7 cellular contexts compared by ENCODE assay signal in genomic region chr4:168480991-168481588, GRCh38. TPM values are rescaled to one million over a fixed set of nuclear protein-coding genes. Genes with fewer than 3 reads are reported as not detected.
DNase-seq lines count a peak whose midpoint lies in the region; ATAC-seq and TF ChIP-seq lines count a peak whose summit lies in the region.

No MANE protein-coding gene starts in this region.

- peaks cover 60% of the 10 kb centered on the region for H3K4me1 Mint-ChIP-seq in activated CD4-positive, alpha-beta T cell treated with anti-CD3 and anti-CD28 coated beads, Interleukin-2, amount 10 ng/mL, durations not matched to agents 24 days and 14 days
- H3K4me1 Mint-ChIP-seq in endodermal cell = peaks cover 12% of the 10 kb centered on the region

- H3K4me3 Mint-ChIP-seq in activated CD4-positive, alpha-beta T cell treated with anti-CD3 and anti-CD28 coated beads, Interleukin-2, amount 10 ng/mL, durations not matched to agents 24 days and 14 days = peak overlapping the region; percentile 98
- peak overlapping the region; percentile 74 for H3K4me3 Mint-ChIP-seq in endodermal cell

- H3K4me1 ChIP-seq in endodermal cell (ENCODE audit: control insufficient read depth, insufficient read depth, low read length) (peaks cover 5% of the 10 kb centered on the region), mucosa of stomach (ENCODE audit: control insufficient read depth, insufficient read depth, low read length) (peaks cover 12% of the 10 kb centered on the region), tibial artery (peaks cover 0 to 9% (median 2%) of the 10 kb centered on the region in 4 donors)

- 89 to 91% methylated on average over 5 to 7 of the region's 7 CpGs for WGBS in endodermal cell (ENCODE audit: insufficient coverage in 1 of 2, insufficient read length in 1 of 2), 2 experiments

- intact Hi-C loops in activated CD4-positive, alpha-beta T cell treated with anti-CD3 and anti-CD28 coated beads, Interleukin-2, amount 10 ng/mL, durations not matched to agents 24 days and 14 days (cut with micrococcal nuclease) = loop anchor here (1.0 to 10.0 kb wide), 5 partner anchors 29 to 1132 kb away; partner anchors contain the start of genes DDX60 and NEK1
- intact Hi-C loops in tibial artery (cut with DNase I; ENCODE audit: low total_unique reads) = loop anchor here (10.0 kb wide), 1 partner anchor 166 kb away; the partner anchor contains the start of gene DDX60

- peaks cover 10% of the 10 kb centered on the region for H3K36me3 Mint-ChIP-seq in activated CD4-positive, alpha-beta T cell treated with anti-CD3 and anti-CD28 coated beads, Interleukin-2, amount 10 ng/mL, durations not matched to agents 24 days and 14 days (ENCODE audit: low read depth)
- no peaks in the 10 kb centered on the region for H3K36me3 Mint-ChIP-seq in endodermal cell (ENCODE audit: low read depth)

- peak overlapping the region; percentile 87; the same call in 1 of the 2 replicates for H3K4me3 ChIP-seq in GM12865 (ENCODE audit: low read depth, low read length)
- H3K4me3 ChIP-seq in endodermal cell (ENCODE audit: low read length) = no peak overlapping the region
- H3K4me3 ChIP-seq in mucosa of stomach (ENCODE audit: low read length) = peak overlapping the region; percentile 26
- peak overlapping the region; percentile 74 to 78 for H3K4me3 ChIP-seq in tibial artery

- H3K27me3 ChIP-seq in endodermal cell (ENCODE audit: control insufficient read depth, insufficient read depth, low read length, poor library complexity, severe bottlenecking) (peaks cover 40% of the 10 kb centered on the region), mucosa of stomach (ENCODE audit: control insufficient read depth, insufficient read depth, low read length) (no peaks in the 10 kb centered on the region), tibial artery (no peaks in the 10 kb centered on the region)

- peak; percentile 41 for ATAC-seq in HG02610 (IDR thresholded peaks at IDR 0.05; ENCODE audit: unreplicated experiment)

- H3K36me3 ChIP-seq in endodermal cell (ENCODE audit: control insufficient read depth, insufficient read depth, low read length) = no peaks in the 10 kb centered on the region
- H3K36me3 ChIP-seq in mucosa of stomach (ENCODE audit: control insufficient read depth, insufficient read depth, low read length) = no peaks in the 10 kb centered on the region
- no peaks in the 10 kb centered on the region for H3K36me3 ChIP-seq in tibial artery

- DNase-seq in GM12865 (ENCODE audit: low read depth) (peak; percentile 19), NCI-H2029 treated with DMSO at 0.1 percent for 48 hours (lab: John Stamatoyannopoulos, UW) (peak; percentile 55), endodermal cell (no peak), tibial artery (no peak)
- DNase-seq in activated CD4-positive, alpha-beta T cell treated with anti-CD3 and anti-CD28 coated beads, Interleukin-2, amount 10 ng/mL, durations not matched to agents 24 days and 14 days = peak; percentile 85

- H3K9me3 ChIP-seq in endodermal cell (ENCODE audit: control insufficient read depth, low read length) (no peaks in the 10 kb centered on the region), mucosa of stomach (ENCODE audit: control insufficient read depth, low read length) (no peaks in the 10 kb centered on the region), tibial artery (no peaks in the 10 kb centered on the region)

- peak overlapping the region; percentile 99 for H3K27ac Mint-ChIP-seq in activated CD4-positive, alpha-beta T cell treated with anti-CD3 and anti-CD28 coated beads, Interleukin-2, amount 10 ng/mL, durations not matched to agents 24 days and 14 days
- no peak overlapping the region for H3K27ac Mint-ChIP-seq in endodermal cell

- H3K27ac ChIP-seq in endodermal cell (ENCODE audit: low read depth, low read length) = no peak overlapping the region
- H3K27ac ChIP-seq in tibial artery = peak overlapping the region; percentile 92 to 94

- H3K9ac ChIP-seq in endodermal cell (ENCODE audit: extremely low read depth, low read length, poor library complexity, severe bottlenecking) (peak overlapping the region; percentile 47), mucosa of stomach (ENCODE audit: low read length) (peak overlapping the region; percentile 93)

- TF ChIP-seq CTCF in GM12865 (IDR thresholded peaks at IDR 0.05; ENCODE audit: insufficient read depth, low read depth, low read length, missing control alignments) = no peak
- TF ChIP-seq CTCF in endodermal cell (conservative IDR thresholded peaks at IDR 0.05) = no peak
- no peak for TF ChIP-seq CTCF in tibial artery (IDR thresholded peaks at IDR 0.05)

- H3K27me3 Mint-ChIP-seq in activated CD4-positive, alpha-beta T cell treated with anti-CD3 and anti-CD28 coated beads, Interleukin-2, amount 10 ng/mL, durations not matched to agents 24 days and 14 days = no peaks in the 10 kb centered on the region
- H3K27me3 Mint-ChIP-seq in endodermal cell (ENCODE audit: insufficient read depth) = peaks cover 38% of the 10 kb centered on the region

- H3K9me3 Mint-ChIP-seq in activated CD4-positive, alpha-beta T cell treated with anti-CD3 and anti-CD28 coated beads, Interleukin-2, amount 10 ng/mL, durations not matched to agents 24 days and 14 days = peaks cover 5% of the 10 kb centered on the region
- no peaks in the 10 kb centered on the region for H3K9me3 Mint-ChIP-seq in endodermal cell

RNA-seq across cellular contexts. Expression of gene DDX60L, which starts 0.8 kb away (rescaled TPM):
- total RNA-seq in activated CD4-positive, alpha-beta T cell treated with anti-CD3 and anti-CD28 coated beads, Interleukin-2, amount 10 ng/mL, durations not matched to agents 24 days and 14 days = 4.8 and 5.3 TPM in 2 replicates
- total RNA-seq in endodermal cell = 1 to 10 TPM in 1 of 2 donors, under 1 TPM in 1; 0.57 to 1.3 TPM
- 0.39 TPM for polyA plus RNA-seq in endodermal cell (2013, experiment 1 of 2)
- polyA plus RNA-seq in endodermal cell (2013, experiment 2 of 2) = 0.66 TPM

RNA-seq across cellular contexts. Expression of gene PALLD, which starts 15.8 kb away (rescaled TPM):
- 34.3 and 37.9 TPM in 2 replicates for total RNA-seq in activated CD4-positive, alpha-beta T cell treated with anti-CD3 and anti-CD28 coated beads, Interleukin-2, amount 10 ng/mL, durations not matched to agents 24 days and 14 days
- total RNA-seq in endodermal cell = 10 to 100 TPM; 51.8 to 86.7 TPM
- polyA plus RNA-seq in endodermal cell (2013, experiment 1 of 2) = 92.0 TPM
- polyA plus RNA-seq in endodermal cell (2013, experiment 2 of 2) = 94.4 TPM

Comparison
In these comparisons a context has a peak if more than half of its experiments do, and no peak if none do; other contexts are left out.
1. DNase-seq: peak in GM12865 (single experiment), NCI-H2029 treated with DMSO at 0.1 percent for 48 hours (single experiment) and activated CD4-positive, alpha-beta T cell treated with anti-CD3 and anti-CD28 coated beads, Interleukin-2, amount 10 ng/mL, durations not matched to agents 24 days and 14 days (single experiment); none in endodermal cell (single experiment) and tibial artery (0 of 2).